Comparison of ENCODE assay signal across 9 cellular contexts in genomic region chr9:18299449-18299848, GRCh38.
"Had no signal": no experiment of that assay in that cellular context is flagged by ENCODE, and none has a peak within 500 bp of the region (broad histone marks: within the 10 kb centered on the region; RNA-seq: fewer than 3 reads in every experiment).

No MANE protein-coding gene starts in this region.

- FAIRE-seq: H54, HTR-8/SVneo, K562 had no signal

- H2AFZ ChIP-seq: GM23248 had no signal

- H3K4me3 ChIP-seq: GM23248, K562 had no signal

- H3K27ac ChIP-seq: GM23248 had no signal

- H3K9ac ChIP-seq: GM23248 had no signal

- DNase-seq: GM23248, GOT3, H9, HCEC 1CT, IMR-90, KG1 had no signal
